In genomic region chr1:42932442-42932941, GRCh38 we compare ENCODE assay signal across 10 cellular contexts. TPM values are rescaled to one million over a fixed set of nuclear protein-coding genes. Genes with fewer than 3 reads are reported as not detected.
DNase-seq lines count a peak whose midpoint lies in the region; ATAC-seq, FAIRE-seq and TF ChIP-seq lines count a peak whose summit lies in the region.
"Had no signal": no experiment of that assay in that cellular context is flagged by ENCODE, and none has a peak within 500 bp of the region (broad histone marks: within the 10 kb centered on the region; RNA-seq: fewer than 3 reads in every experiment).

No MANE protein-coding gene starts in this region.

- H3K4me3 Mint-ChIP-seq in chondrocyte (ENCODE audit: unreplicated experiment), result no peak overlapping the region

- TF ChIP-seq CTCF in DOHH2 (IDR thresholded peaks at IDR 0.05; ENCODE audit: low read depth, low read length, poor library complexity, severe bottlenecking) (no peak), HL-60 (IDR thresholded peaks at IDR 0.05; ENCODE audit: insufficient read depth, low read length) (no peak), chondrocyte (IDR thresholded peaks at IDR 0.05) (no peak), pancreas (IDR thresholded peaks at IDR 0.05) (no peak)

- H3K27ac ChIP-seq in DOHH2 (ENCODE audit: low read depth, low read length), result peak overlapping the region; percentile 85
- H3K27ac ChIP-seq in HL-60 (replicated peaks), result peak overlapping the region; percentile 82
- H3K27ac ChIP-seq in pancreas, result peak overlapping the region in 3 of 4 donors; percentile 45 to 81 (median 71)

- H3K27me3 ChIP-seq in DOHH2 (ENCODE audit: control insufficient read depth, low read length) (no peaks in the 10 kb centered on the region), HL-60 (ENCODE audit: insufficient read depth, poor library complexity, severe bottlenecking) (no peaks in the 10 kb centered on the region), pancreas (no peaks in the 10 kb centered on the region)

- H3K4me1 Mint-ChIP-seq in chondrocyte (ENCODE audit: low read depth), result peaks cover 63% of the 10 kb centered on the region

- H3K4me1 ChIP-seq in DOHH2 (ENCODE audit: control insufficient read depth, low read length) (peaks cover 68% of the 10 kb centered on the region), pancreas (no peaks in the 10 kb centered on the region)

- no peaks in the 10 kb centered on the region for H3K9me3 ChIP-seq in DOHH2 (ENCODE audit: control insufficient read depth, insufficient read depth, low read length)
- no peaks in the 10 kb centered on the region for H3K9me3 ChIP-seq in pancreas

- intact Hi-C loops in pancreas (cut with DNase I), result loop anchor here in 1 of 3 donors (10.0 kb wide), 1 partner anchor 132 kb away; no protein-coding TSS in a partner anchor

- peak overlapping the region; percentile 83 for H3K4me2 ChIP-seq in DOHH2 (ENCODE audit: low read length)

- no peaks in the 10 kb centered on the region for H3K9me2 ChIP-seq in DOHH2 (replicated peaks; ENCODE audit: control insufficient read depth, low read length)

- H3K27ac Mint-ChIP-seq in chondrocyte (ENCODE audit: unreplicated experiment), result peak overlapping the region; percentile 0

- no peaks in the 10 kb centered on the region for H3K9me3 Mint-ChIP-seq in chondrocyte (ENCODE audit: low read depth)

- peaks cover 33% of the 10 kb centered on the region for H3K36me3 Mint-ChIP-seq in chondrocyte (ENCODE audit: low read depth)

- ATAC-seq in pancreas (no peak), GM21529 (IDR thresholded peaks at IDR 0.05; ENCODE audit: unreplicated experiment) (no peak), GM18907 (IDR thresholded peaks at IDR 0.05; ENCODE audit: unreplicated experiment) (no peak)

- peak overlapping the region; percentile 55 for H3K4me3 ChIP-seq in DOHH2 (ENCODE audit: low read length)
- H3K4me3 ChIP-seq in HL-60 (replicated peaks; ENCODE audit: insufficient read depth, low read length), result no peak overlapping the region
- H3K4me3 ChIP-seq in pancreas, result no peak overlapping the region
- H3K4me3 ChIP-seq: coronary artery had no signal

- peaks cover 17% of the 10 kb centered on the region for H3F3A ChIP-seq in DOHH2 (ENCODE audit: control insufficient read depth, insufficient read depth)

- H4K20me1 ChIP-seq in DOHH2 (ENCODE audit: control insufficient read depth, insufficient read depth, low read depth, low read length), result peaks cover 49% of the 10 kb centered on the region

- H3K79me2 ChIP-seq in DOHH2 (ENCODE audit: control insufficient read depth, low read length), result peaks cover 75% of the 10 kb centered on the region

- DNase-seq in HL-60 (ENCODE audit: low read depth in 1 of 2, low spot score in 1 of 2) (no peak), chondrocyte (ENCODE audit: low spot score) (peak; percentile 35), pancreas (peak in 1 of 6 donors; percentile 12), GM19238 (ENCODE audit: insufficient read length, low spot score) (no peak), glomerular visceral epithelial cell (ENCODE audit: extremely low spot score) (no peak)

- H3K36me3 ChIP-seq in DOHH2 (ENCODE audit: control insufficient read depth, low read length), result peaks cover 98% of the 10 kb centered on the region
- peaks cover 0 to 9% (median 0%) of the 10 kb centered on the region in 3 donors for H3K36me3 ChIP-seq in pancreas

- no peak for FAIRE-seq in pancreas (lab: Jason Lieb, UNC)
- FAIRE-seq: islet of Langerhans had no signal

- 84 to 88% methylated on average over 5 of the region's 5 CpGs for WGBS in pancreas, 2 donors

- H3K27me3 Mint-ChIP-seq in chondrocyte (ENCODE audit: low read depth), result no peaks in the 10 kb centered on the region

RNA-seq across cellular contexts. Expression of gene SLC2A1, which starts 26.2 kb away (rescaled TPM):
- total RNA-seq in chondrocyte (141 to 192 TPM (median 190 TPM) in 3 replicates), pancreas (10 to 100 TPM in 1 of 6 donors, 1 to 10 TPM in 5; 1.6 to 10.9 (median 6.8) TPM)
- 1 to 10 TPM; 3.0 to 9.2 TPM for polyA plus RNA-seq in pancreas

Comparison
In these comparisons a context has a peak if more than half of its experiments do, and no peak if none do; other contexts are left out.
1. RNA of gene SLC2A1, which starts 26.2 kb away (total RNA-seq): 141 to 192 TPM in chondrocyte; 1.6 to 10.9 TPM in pancreas; every median in the first group is over 10 times any median in the second.
2. Peak in every context shown above with its lines, with median percentiles within 50 percentile points of each other: H3K27ac ChIP-seq.